Comparison of ENCODE assay signal across 12 cellular contexts in genomic region chrX:20361081-20361889, GRCh38.
DNase-seq lines count a peak whose midpoint lies in the region; ATAC-seq and TF ChIP-seq lines count a peak whose summit lies in the region.
"Had no signal": no experiment of that assay in that cellular context is flagged by ENCODE, and none has a peak within 500 bp of the region (broad histone marks: within the 10 kb centered on the region; RNA-seq: fewer than 3 reads in every experiment).

No MANE protein-coding gene starts in this region.

- no peaks in the 10 kb centered on the region for H3K4me1 Mint-ChIP-seq in CD8-positive, alpha-beta T cell (ENCODE audit: low read depth)
- H3K4me1 Mint-ChIP-seq: stimulated activated naive CD8-positive, alpha-beta T cell treated with anti-CD3 and anti-CD28 coated beads, Interleukin-15, amount 100 ng/mL, for 72 hours had no signal

- H3K36me3 ChIP-seq in CD8-positive, alpha-beta T cell (ENCODE audit: insufficient read depth, low read length) = no peaks in the 10 kb centered on the region

- H3K27ac Mint-ChIP-seq in CD8-positive, alpha-beta T cell = no peak overlapping the region
- H3K27ac Mint-ChIP-seq: activated T-cell treated with anti-CD3 and anti-CD28 coated beads, Interleukin-2, amount 50 U/mL, for 24 hours; stimulated activated naive CD8-positive, alpha-beta T cell treated with anti-CD3 and anti-CD28 coated beads, Interleukin-15, amount 100 ng/mL, for 72 hours had no signal

- H3K9me3 Mint-ChIP-seq in CD8-positive, alpha-beta T cell = no peaks in the 10 kb centered on the region
- H3K9me3 Mint-ChIP-seq: activated T-cell treated with anti-CD3 and anti-CD28 coated beads, Interleukin-2, amount 50 U/mL, for 24 hours; stimulated activated naive CD8-positive, alpha-beta T cell treated with anti-CD3 and anti-CD28 coated beads, Interleukin-15, amount 100 ng/mL, for 72 hours had no signal

- H3K27me3 Mint-ChIP-seq in CD8-positive, alpha-beta T cell (ENCODE audit: low read depth) = no peaks in the 10 kb centered on the region
- H3K27me3 Mint-ChIP-seq: stimulated activated naive CD8-positive, alpha-beta T cell treated with anti-CD3 and anti-CD28 coated beads, Interleukin-15, amount 100 ng/mL, for 72 hours had no signal

- POLR2A ChIA-PET in CD8-positive, alpha-beta T cell (lab: Charles Lee) = interaction anchor here (0.5 kb wide), 1 partner anchor 12 kb away, joined by 3 read pairs; no protein-coding TSS in a partner anchor

- peak overlapping the region; percentile 83 for H3K27ac ChIP-seq in VCaP
- no peak overlapping the region for H3K27ac ChIP-seq in CD8-positive, alpha-beta T cell (ENCODE audit: low read depth, low read length)

- H3K4me3 ChIP-seq in CD8-positive, alpha-beta T cell (ENCODE audit: low read depth, low read length) = no peak overlapping the region
- H3K4me3 ChIP-seq: coronary artery, skin epidermis had no signal

- H3K36me3 Mint-ChIP-seq in CD8-positive, alpha-beta T cell = no peaks in the 10 kb centered on the region

- no peak overlapping the region for H3K4me3 Mint-ChIP-seq in CD8-positive, alpha-beta T cell
- H3K4me3 Mint-ChIP-seq: activated T-cell treated with anti-CD3 and anti-CD28 coated beads, Interleukin-2, amount 50 U/mL, for 24 hours; stimulated activated naive CD8-positive, alpha-beta T cell treated with anti-CD3 and anti-CD28 coated beads, Interleukin-15, amount 100 ng/mL, for 72 hours had no signal

- H3K27me3 ChIP-seq in CD8-positive, alpha-beta T cell (ENCODE audit: insufficient read depth, low read length) = no peaks in the 10 kb centered on the region

- no peaks in the 10 kb centered on the region for H3K4me1 ChIP-seq in CD8-positive, alpha-beta T cell (ENCODE audit: insufficient read depth, low read length)

- ATAC-seq in left ventricle myocardium superior = peak; percentile 58
- ATAC-seq in sciatic nerve = peak; percentile 79
- ATAC-seq in CD8-positive, alpha-beta T cell = no peak
- ATAC-seq in GM18867 (IDR thresholded peaks at IDR 0.05; ENCODE audit: unreplicated experiment) = no peak
- no peak for ATAC-seq in GM19455 (IDR thresholded peaks at IDR 0.05; ENCODE audit: unreplicated experiment)
- ATAC-seq: stimulated activated naive CD8-positive, alpha-beta T cell treated with anti-CD3 and anti-CD28 coated beads, Interleukin-15, amount 100 ng/mL, for 72 hours had no signal

- no peaks in the 10 kb centered on the region for H3K9me3 ChIP-seq in CD8-positive, alpha-beta T cell (ENCODE audit: low read length)

- TF ChIP-seq CTCF in VCaP (conservative IDR thresholded peaks at IDR 0.05) = no peak
- no peak for TF ChIP-seq CTCF in CD8-positive, alpha-beta T cell (IDR thresholded peaks at IDR 0.05)

- intact Hi-C loops in left ventricle myocardium superior (cut with micrococcal nuclease) = no loop called here
- intact Hi-C loops in sciatic nerve (cut with DNase I) = no loop called here
- intact Hi-C loops in CD8-positive, alpha-beta T cell (cut with DNase I, micrococcal nuclease) = no loop called here

- DNase-seq in H4 (ENCODE audit: low spot score) (peak; percentile 23), left ventricle myocardium superior (peak; percentile 38), sciatic nerve (ENCODE audit: low spot score) (no peak)
- DNase-seq in CD8-positive, alpha-beta T cell = no peak
- DNase-seq in stimulated activated CD4-positive, alpha-beta T cell treated with anti-CD3 and anti-CD28 coated beads, Interleukin-2, amount 100 ng/mL, for 48 hours = no peak
- DNase-seq: activated T-cell treated with anti-CD3 and anti-CD28 coated beads, Interleukin-2, amount 50 U/mL, for 24 hours; stimulated activated naive CD8-positive, alpha-beta T cell treated with anti-CD3 and anti-CD28 coated beads, Interleukin-15, amount 100 ng/mL, for 72 hours had no signal

- CTCF ChIA-PET in CD8-positive, alpha-beta T cell (lab: Charles Lee) = no interaction called here

Comparison
In these comparisons a context has a peak if more than half of its experiments do, and no peak if none do; other contexts are left out.
1. DNase-seq: peak in H4 (single experiment) and left ventricle myocardium superior (single experiment); none in sciatic nerve (single experiment), CD8-positive, alpha-beta T cell (0 of 7) and stimulated activated CD4-positive, alpha-beta T cell treated with anti-CD3 and anti-CD28 coated beads, Interleukin-2, amount 100 ng/mL, for 48 hours (0 of 2).
2. ATAC-seq: peak in left ventricle myocardium superior (single experiment) and sciatic nerve (single experiment); none in CD8-positive, alpha-beta T cell (single experiment), GM18867 (single experiment) and GM19455 (single experiment).